15 cellular contexts compared by ENCODE assay signal in genomic region chr19:9672893-9673292, GRCh38. TPM values are rescaled to one million over a fixed set of nuclear protein-coding genes. Genes with fewer than 3 reads are reported as not detected.
A peak's percentile ranks its signal among the peaks of the same experiment; 100 is the strongest.
DNase-seq lines count a peak whose midpoint lies in the region; ATAC-seq, FAIRE-seq and TF ChIP-seq lines count a peak whose summit lies in the region.
"Had no signal": no experiment of that assay in that cellular context is flagged by ENCODE, and none has a peak within 500 bp of the region (broad histone marks: within the 10 kb centered on the region; RNA-seq: fewer than 3 reads in every experiment).

No MANE protein-coding gene starts in this region.

- H3K9me3 Mint-ChIP-seq in T-helper 1 cell treated with Interleukin-12 subunit alpha and Interleukin-12 subunit beta and Interleukin-4 antibody, amounts not matched to agents 30 μg/mL and 1 μg/mL, for 36 hours = peaks cover 63% of the 10 kb centered on the region
- H3K9me3 Mint-ChIP-seq in naive thymus-derived CD4-positive, alpha-beta T cell = peaks cover 12 to 71% (median 52%) of the 10 kb centered on the region in 11 donors

- no peak for TF ChIP-seq CTCF in K562 (IDR thresholded peaks at IDR 0.05 in 2 of 3, conservative IDR thresholded peaks at IDR 0.05 in 1 of 3; ENCODE audit: insufficient read depth in 2 of 3, low read depth in 1 of 3, low read length in 3 of 3)
- TF ChIP-seq CTCF in pancreas (IDR thresholded peaks at IDR 0.05) = no peak
- no peak for TF ChIP-seq CTCF in upper lobe of right lung (IDR thresholded peaks at IDR 0.05)

- no peak for DNase-seq in T-helper 1 cell
- DNase-seq in K562 (ENCODE audit: extremely low read depth in 1 of 4, low spot score in 3 of 4) = peak in 2 of 4 experiments; percentile 5 to 11
- DNase-seq in naive thymus-derived CD4-positive, alpha-beta T cell = no peak
- DNase-seq in pancreas = no peak
- DNase-seq in upper lobe of right lung = no peak
- DNase-seq: GF-D8; head of caudate nucleus; left cardiac atrium; MM.1S; stimulated activated CD4-positive, alpha-beta T cell treated with anti-CD3 and anti-CD28 coated beads, Interleukin-1b, Interleukin-23, amount 100 ng/mL, for 48 hours had no signal

- H3K4me3 ChIP-seq in HUES48 (ENCODE audit: low read depth, low read length) (peak overlapping the region; percentile 91), K562 (no peak overlapping the region), pancreas (no peak overlapping the region), upper lobe of right lung (no peak overlapping the region)
- no peak overlapping the region for H3K4me3 ChIP-seq in naive thymus-derived CD4-positive, alpha-beta T cell (ENCODE audit: low read length)

- H3K27me3 Mint-ChIP-seq in T-helper 1 cell treated with Interleukin-12 subunit alpha and Interleukin-12 subunit beta and Interleukin-4 antibody, amounts not matched to agents 30 μg/mL and 1 μg/mL, for 36 hours (ENCODE audit: low read depth) = no peaks in the 10 kb centered on the region
- H3K27me3 Mint-ChIP-seq in naive thymus-derived CD4-positive, alpha-beta T cell = no peaks in the 10 kb centered on the region

- H3K27me3 ChIP-seq in HUES48 (ENCODE audit: control insufficient read depth, insufficient read depth, low read length) (no peaks in the 10 kb centered on the region), K562 (ENCODE audit: control insufficient read depth in 2 of 2, insufficient read depth in 2 of 2, low read length in 2 of 2) (no peaks in the 10 kb centered on the region), pancreas (no peaks in the 10 kb centered on the region), upper lobe of right lung (no peaks in the 10 kb centered on the region)
- no peaks in the 10 kb centered on the region for H3K27me3 ChIP-seq in naive thymus-derived CD4-positive, alpha-beta T cell (ENCODE audit: control insufficient read depth in 2 of 2, insufficient read depth in 2 of 2, low read length in 2 of 2)

- no peak for ATAC-seq in K562
- ATAC-seq in naive thymus-derived CD4-positive, alpha-beta T cell = no peak
- ATAC-seq in pancreas = no peak
- ATAC-seq in upper lobe of right lung = no peak
- no peak for ATAC-seq in GM19452 (IDR thresholded peaks at IDR 0.05; ENCODE audit: unreplicated experiment)
- ATAC-seq: left cardiac atrium had no signal

- TF ChIP-seq EP300 in K562 (IDR thresholded peaks at IDR 0.05; ENCODE audit: low read length) = no peak

- no TSS peak for BruUV-seq in K562 (replicated peaks; lab: Mats Ljungman, UMichigan)

- CTCF ChIA-PET in K562 (lab: Yijun Ruan, JAX; ENCODE audit: low intra/inter-chr PET ratio) = no interaction called here
- CTCF ChIA-PET in naive thymus-derived CD4-positive, alpha-beta T cell (lab: Charles Lee) = no interaction called here

- H4K20me1 ChIP-seq in K562 (replicated peaks; ENCODE audit: control insufficient read depth, insufficient read depth, low read length) = no peaks in the 10 kb centered on the region

- POLR2A ChIA-PET in K562 (lab: Yijun Ruan, JAX) = interaction anchor here (0.7 kb wide), 2 partner anchors 11 to 407 kb away, joined by 3 read pairs; no protein-coding TSS in a partner anchor
- POLR2A ChIA-PET in naive thymus-derived CD4-positive, alpha-beta T cell (lab: Charles Lee) = interaction anchor here (1.9 kb wide), 1 partner anchor 47 kb away, joined by 7 read pairs; no protein-coding TSS in a partner anchor

- TF ChIP-seq POLR2A in K562 (conservative IDR thresholded peaks at IDR 0.05) = no peak

- H3K4me1 Mint-ChIP-seq in T-helper 1 cell treated with Interleukin-12 subunit alpha and Interleukin-12 subunit beta and Interleukin-4 antibody, amounts not matched to agents 30 μg/mL and 1 μg/mL, for 36 hours (ENCODE audit: low read depth) = peaks cover 12% of the 10 kb centered on the region
- peaks cover 11 to 45% (median 39%) of the 10 kb centered on the region in 7 donors for H3K4me1 Mint-ChIP-seq in naive thymus-derived CD4-positive, alpha-beta T cell

- no peak overlapping the region for H3K4me3 Mint-ChIP-seq in T-helper 1 cell treated with Interleukin-12 subunit alpha and Interleukin-12 subunit beta and Interleukin-4 antibody, amounts not matched to agents 30 μg/mL and 1 μg/mL, for 36 hours
- H3K4me3 Mint-ChIP-seq in naive thymus-derived CD4-positive, alpha-beta T cell = peak overlapping the region; percentile 13 to 95 (median 42)
- H3K4me3 Mint-ChIP-seq: CD14-positive monocyte had no signal

- H3K9ac ChIP-seq in HUES48 (ENCODE audit: low read depth, low read length) = no peak overlapping the region
- H3K9ac ChIP-seq in K562 (ENCODE audit: insufficient read depth in 1 of 2, low read depth in 2 of 2, low read length in 2 of 2) = no peak overlapping the region

- H3K79me2 ChIP-seq in K562 (ENCODE audit: control insufficient read depth, insufficient read depth, low read length) = peaks cover 72% of the 10 kb centered on the region

- H3K36me3 ChIP-seq in HUES48 (ENCODE audit: control insufficient read depth, insufficient read depth, low read length) (peaks cover 21% of the 10 kb centered on the region), K562 (ENCODE audit: control insufficient read depth, insufficient read depth, low read length) (peaks cover 55% of the 10 kb centered on the region), pancreas (no peaks in the 10 kb centered on the region), upper lobe of right lung (no peaks in the 10 kb centered on the region)
- peaks cover 4 to 27% (median 4%) of the 10 kb centered on the region in 3 experiments for H3K36me3 ChIP-seq in naive thymus-derived CD4-positive, alpha-beta T cell (ENCODE audit: control insufficient read depth in 2 of 3, insufficient read depth in 3 of 3, low read length in 3 of 3)

- H3K27ac ChIP-seq in HUES48 (ENCODE audit: low read depth, low read length) (no peak overlapping the region), K562 (ENCODE audit: extremely low read depth, low read depth, low read length) (no peak overlapping the region), pancreas (no peak overlapping the region), upper lobe of right lung (no peak overlapping the region)
- no peak overlapping the region for H3K27ac ChIP-seq in naive thymus-derived CD4-positive, alpha-beta T cell (ENCODE audit: low read depth, low read length)
- H3K27ac ChIP-seq: 22Rv1 had no signal

- no peak for FAIRE-seq in K562 (lab: Jason Lieb, UNC)
- no peak for FAIRE-seq in pancreas (lab: Jason Lieb, UNC)

- no peak overlapping the region for H3K4me2 ChIP-seq in K562 (ENCODE audit: insufficient read depth, low read length)

- in situ Hi-C loops in K562 (cut with MboI) = no loop called here

- WGBS in K562 (ENCODE audit: insufficient coverage, low coverage, missing lambda C conversion rate) = 86% methylated on average over 4 of the region's 4 CpGs
- 82 to 87% methylated on average over 4 of the region's 4 CpGs for whole genome bisulfite sequencing in pancreas, 2 donors

- peaks cover 52% of the 10 kb centered on the region for H3K36me3 Mint-ChIP-seq in T-helper 1 cell treated with Interleukin-12 subunit alpha and Interleukin-12 subunit beta and Interleukin-4 antibody, amounts not matched to agents 30 μg/mL and 1 μg/mL, for 36 hours (ENCODE audit: low read depth)
- peaks cover 38 to 63% (median 55%) of the 10 kb centered on the region in 5 donors for H3K36me3 Mint-ChIP-seq in naive thymus-derived CD4-positive, alpha-beta T cell

- no peak overlapping the region for H2AFZ ChIP-seq in K562 (ENCODE audit: low read depth, low read length)

- peaks cover 14% of the 10 kb centered on the region for H3K9me3 ChIP-seq in HUES48 (ENCODE audit: control insufficient read depth, insufficient read depth, low read length)
- H3K9me3 ChIP-seq in K562 (replicated peaks; ENCODE audit: control insufficient read depth, insufficient read depth, low read depth, low read length) = peaks cover 18% of the 10 kb centered on the region
- H3K9me3 ChIP-seq in naive thymus-derived CD4-positive, alpha-beta T cell (ENCODE audit: control insufficient read depth in 2 of 3, low read length in 3 of 3) = peaks cover 0 to 47% (median 10%) of the 10 kb centered on the region in 3 experiments
- H3K9me3 ChIP-seq in pancreas = no peaks in the 10 kb centered on the region
- peaks cover 34% of the 10 kb centered on the region for H3K9me3 ChIP-seq in upper lobe of right lung

- TF ChIP-seq RAD21 in K562 (CRISPR knock-in tag; conservative IDR thresholded peaks at IDR 0.05 in 1 of 2, IDR thresholded peaks at IDR 0.05 in 1 of 2) = no peak

- intact Hi-C loops in K562 (cut with micrococcal nuclease) (no loop called here), pancreas (cut with DNase I) (no loop called here), upper lobe of right lung (cut with DNase I) (no loop called here)
- intact Hi-C loops in naive thymus-derived CD4-positive, alpha-beta T cell (cut with micrococcal nuclease) = no loop called here

- no peaks in the 10 kb centered on the region for H3K9me1 ChIP-seq in K562 (ENCODE audit: control insufficient read depth, insufficient read depth, low read length)

- H3K4me1 ChIP-seq in HUES48 (ENCODE audit: control insufficient read depth, insufficient read depth, low read length) = no peaks in the 10 kb centered on the region
- H3K4me1 ChIP-seq in K562 (replicated peaks in 1 of 2; ENCODE audit: control insufficient read depth in 2 of 2, insufficient read depth in 2 of 2, low read length in 2 of 2) = peaks cover 3 to 7% of the 10 kb centered on the region in 2 experiments; a peak in 3 of 5 replicates
- H3K4me1 ChIP-seq in naive thymus-derived CD4-positive, alpha-beta T cell (ENCODE audit: control insufficient read depth in 2 of 2, insufficient read depth in 2 of 2, low read length in 2 of 2) = peaks cover 0 to 8% of the 10 kb centered on the region in 2 donors
- no peaks in the 10 kb centered on the region for H3K4me1 ChIP-seq in pancreas
- no peaks in the 10 kb centered on the region for H3K4me1 ChIP-seq in upper lobe of right lung

- H3K27ac Mint-ChIP-seq in T-helper 1 cell treated with Interleukin-12 subunit alpha and Interleukin-12 subunit beta and Interleukin-4 antibody, amounts not matched to agents 30 μg/mL and 1 μg/mL, for 36 hours = peak overlapping the region; percentile 3
- peak overlapping the region in 2 of 9 donors; percentile 2 to 23 for H3K27ac Mint-ChIP-seq in naive thymus-derived CD4-positive, alpha-beta T cell

RNA-seq across cellular contexts. Expression of gene ZNF562, which starts 2.0 kb away (rescaled TPM):
- 55.9 and 96.8 TPM in 2 replicates for total RNA-seq in K562 (2011; cell fraction: chromatin; rRNA removed; ENCODE audit: low replicate concordance)
- 46.9 and 49.9 TPM in 2 replicates for total RNA-seq in K562 (2011; cell fraction: nucleolus; rRNA removed)
- total RNA-seq in K562 (2011; cell fraction: nucleoplasm; rRNA removed) = 65.7 and 90.8 TPM in 2 replicates
- total RNA-seq in K562 (2014; rRNA removed) (20.8 and 24.0 TPM in 2 replicates), K562 (2014; rRNA removed; fragmentation: Illumina TruSeq; extraction: Trizol) (46.9 and 51.0 TPM in 2 replicates), K562 (2015; rRNA removed; fragmentation: Illumina TruSeq; extraction: Trizol) (36.1 and 39.7 TPM in 2 replicates), K562 (2021) (31.5 and 34.3 TPM in 2 replicates), pancreas (10 to 100 TPM; 11.5 to 22.4 (median 13.5) TPM), upper lobe of right lung (31.6 TPM)
- polyA plus RNA-seq in K562 (2011; rRNA removed) (32.8 and 33.9 TPM in 2 replicates), K562 (2014; fragmentation: Illumina TruSeq; extraction: Trizol) (17.9 and 18.4 TPM in 2 replicates), K562 (2014; fragmentation: Nextera tagmentation; extraction: Ambion mirVana) (10 to 100 TPM; 11.8 to 15.1 TPM), K562 (2014; rRNA removed) (13.1 and 17.1 TPM in 2 replicates), pancreas (1 to 10 TPM; 3.9 to 4.2 TPM)
- polyA plus RNA-seq in K562 (2011; cell fraction: cytosol; rRNA removed) = 8.8 and 16.8 TPM in 2 replicates
- 20.2 and 23.6 TPM in 2 replicates for polyA plus RNA-seq in K562 (2011; cell fraction: nucleus; rRNA removed)
- 8.5 and 11.4 TPM in 2 replicates for polyA plus RNA-seq in K562 (2012)
- polyA minus RNA-seq in K562 (2011; rRNA and poly(A)+ RNA removed) = 120 and 125 TPM in 2 replicates
- polyA minus RNA-seq in K562 (2011; cell fraction: cytosol; rRNA and poly(A)+ RNA removed) = 30.3 and 53.3 TPM in 2 replicates
- 36.4 and 38.7 TPM in 2 replicates for polyA minus RNA-seq in K562 (2011; cell fraction: nucleus; rRNA and poly(A)+ RNA removed)
- 10 to 100 TPM in 4 of 5 experiments, 1 to 10 TPM in 1; 8.9 to 18.6 (median 16.5) TPM for total RNA-seq in naive thymus-derived CD4-positive, alpha-beta T cell
- polyA plus RNA-seq in naive thymus-derived CD4-positive, alpha-beta T cell = 1 to 10 TPM; 1.3 to 4.5 TPM

RNA-seq across cellular contexts. Expression of gene ZNF561, which starts 51.9 kb away (rescaled TPM):
- 119 and 133 TPM in 2 replicates for total RNA-seq in K562 (2011; cell fraction: chromatin; rRNA removed; ENCODE audit: low replicate concordance)
- total RNA-seq in K562 (2011; cell fraction: nucleolus; rRNA removed) = 115 and 120 TPM in 2 replicates
- total RNA-seq in K562 (2011; cell fraction: nucleoplasm; rRNA removed) = 91.3 and 101 TPM in 2 replicates
- total RNA-seq in K562 (2014; rRNA removed) (12.7 and 16.8 TPM in 2 replicates), K562 (2014; rRNA removed; fragmentation: Illumina TruSeq; extraction: Trizol) (33.4 and 34.9 TPM in 2 replicates), K562 (2015; rRNA removed; fragmentation: Illumina TruSeq; extraction: Trizol) (21.2 and 23.6 TPM in 2 replicates), K562 (2021) (21.8 and 25.9 TPM in 2 replicates), pancreas (10 to 100 TPM; 10.3 to 24.6 (median 17.8) TPM), upper lobe of right lung (34.7 TPM)
- polyA plus RNA-seq in K562 (2011; rRNA removed) (31.3 and 32.7 TPM in 2 replicates), K562 (2014; fragmentation: Illumina TruSeq; extraction: Trizol) (23.3 and 25.9 TPM in 2 replicates), K562 (2014; fragmentation: Nextera tagmentation; extraction: Ambion mirVana) (10 to 100 TPM; 19.2 to 25.6 TPM), K562 (2014; rRNA removed) (13.9 and 18.6 TPM in 2 replicates), pancreas (10 to 100 TPM; 11.7 to 17.0 TPM)
- polyA plus RNA-seq in K562 (2011; cell fraction: cytosol; rRNA removed) = 13.4 and 17.9 TPM in 2 replicates
- polyA plus RNA-seq in K562 (2011; cell fraction: nucleus; rRNA removed) = 41.7 and 44.4 TPM in 2 replicates
- polyA plus RNA-seq in K562 (2012) = 15.6 and 22.6 TPM in 2 replicates
- polyA minus RNA-seq in K562 (2011; rRNA and poly(A)+ RNA removed) = 73.9 and 77.3 TPM in 2 replicates
- polyA minus RNA-seq in K562 (2011; cell fraction: cytosol; rRNA and poly(A)+ RNA removed) = 14.3 and 22.5 TPM in 2 replicates
- polyA minus RNA-seq in K562 (2011; cell fraction: nucleus; rRNA and poly(A)+ RNA removed) = 42.9 and 71.0 TPM in 2 replicates
- 10 to 100 TPM; 35.9 to 72.5 (median 42.3) TPM for total RNA-seq in naive thymus-derived CD4-positive, alpha-beta T cell
- 10 to 100 TPM; 17.0 to 23.0 TPM for polyA plus RNA-seq in naive thymus-derived CD4-positive, alpha-beta T cell
